ENCODE assay signal across 11 cellular contexts in genomic region chr6:37007340-37008043, GRCh38. TPM values are rescaled to one million over a fixed set of nuclear protein-coding genes. Genes with fewer than 3 reads are reported as not detected.
A peak's percentile ranks its signal among the peaks of the same experiment; 100 is the strongest.
DNase-seq lines count a peak whose midpoint lies in the region; ATAC-seq and TF ChIP-seq lines count a peak whose summit lies in the region.
"Had no signal": no experiment of that assay in that cellular context is flagged by ENCODE, and none has a peak within 500 bp of the region (broad histone marks: within the 10 kb centered on the region; RNA-seq: fewer than 3 reads in every experiment).

No MANE protein-coding gene starts in this region.

- TF ChIP-seq CTCF in OCI-LY3 (IDR thresholded peaks at IDR 0.05; ENCODE audit: low read depth, low read length) (no peak), upper lobe of left lung (IDR thresholded peaks at IDR 0.05) (no peak)

- peak in 1 of 4 donors; percentile 57 for TF ChIP-seq POLR2A in upper lobe of left lung (IDR thresholded peaks at IDR 0.05)

- 65 to 69% methylated on average over 6 to 11 of the region's 12 CpGs for WGBS in upper lobe of left lung, 2 donors

- H3K4me3 ChIP-seq in OCI-LY3 (ENCODE audit: low read length) (peak overlapping the region; percentile 86), upper lobe of left lung (peak overlapping the region; percentile 7 to 54 (median 40))

- peak overlapping the region; percentile 95 for H3K27ac ChIP-seq in OCI-LY3 (ENCODE audit: low read length)
- peak overlapping the region; percentile 48 to 87 (median 60) for H3K27ac ChIP-seq in upper lobe of left lung
- H3K27ac ChIP-seq: brain microvascular endothelial cell had no signal

- peaks cover 66% of the 10 kb centered on the region for H3K79me2 ChIP-seq in OCI-LY3 (ENCODE audit: low read length)

- H3K4me3 Mint-ChIP-seq in activated CD8-positive, alpha-beta memory T cell treated with anti-CD3 and anti-CD28 coated beads, Interleukin-2, amount 10 ng/mL, durations not matched to agents 7 days and 5 days = peak overlapping the region; percentile 62

- H3K27me3 ChIP-seq in OCI-LY3 (ENCODE audit: low read depth, low read length) = no peaks in the 10 kb centered on the region
- H3K27me3 ChIP-seq in upper lobe of left lung = no peaks in the 10 kb centered on the region
- H3K27me3 ChIP-seq: brain microvascular endothelial cell had no signal

- peaks cover 49% of the 10 kb centered on the region for H3K36me3 ChIP-seq in OCI-LY3 (replicated peaks; ENCODE audit: low read depth, low read length)
- no peaks in the 10 kb centered on the region for H3K36me3 ChIP-seq in upper lobe of left lung
- H3K36me3 ChIP-seq: brain microvascular endothelial cell had no signal

- H3K9me3 ChIP-seq in OCI-LY3 (ENCODE audit: insufficient read depth, low read length) (no peaks in the 10 kb centered on the region), upper lobe of left lung (no peaks in the 10 kb centered on the region)

- H3K36me3 Mint-ChIP-seq in activated CD8-positive, alpha-beta memory T cell treated with anti-CD3 and anti-CD28 coated beads, Interleukin-2, amount 10 ng/mL, durations not matched to agents 7 days and 5 days = peaks cover 7% of the 10 kb centered on the region

- no peak overlapping the region for H2AFZ ChIP-seq in OCI-LY3 (ENCODE audit: low read depth, low read length)

- CTCF ChIA-PET in activated CD8-positive, alpha-beta memory T cell treated with anti-CD3 and anti-CD28 coated beads, Interleukin-2, amount 10 ng/mL, durations not matched to agents 7 days and 5 days (lab: Charles Lee) = interaction anchor here (1.1 to 11.0 kb wide), 8 partner anchors 12 to 248 kb away, joined by 3 to 116 read pairs (median 4); partner anchors contain the start of gene C6orf89

- H3K4me1 ChIP-seq in OCI-LY3 (ENCODE audit: low read length) (peaks cover 39% of the 10 kb centered on the region), upper lobe of left lung (no peaks in the 10 kb centered on the region)

- H3K4me1 Mint-ChIP-seq in activated CD8-positive, alpha-beta memory T cell treated with anti-CD3 and anti-CD28 coated beads, Interleukin-2, amount 10 ng/mL, durations not matched to agents 7 days and 5 days = peaks cover 35% of the 10 kb centered on the region

- H3K4me2 ChIP-seq in OCI-LY3 (ENCODE audit: low read length) = peak overlapping the region; percentile 99

- TF ChIP-seq EP300 in upper lobe of left lung (IDR thresholded peaks at IDR 0.05) = no peak

- H3K27me3 Mint-ChIP-seq in activated CD8-positive, alpha-beta memory T cell treated with anti-CD3 and anti-CD28 coated beads, Interleukin-2, amount 10 ng/mL, durations not matched to agents 7 days and 5 days = no peaks in the 10 kb centered on the region

- H3K9me3 Mint-ChIP-seq in activated CD8-positive, alpha-beta memory T cell treated with anti-CD3 and anti-CD28 coated beads, Interleukin-2, amount 10 ng/mL, durations not matched to agents 7 days and 5 days (ENCODE audit: low read depth) = no peaks in the 10 kb centered on the region

- peak; percentile 13 for ATAC-seq in activated CD8-positive, alpha-beta memory T cell treated with anti-CD3 and anti-CD28 coated beads, Interleukin-2, amount 10 ng/mL, durations not matched to agents 7 days and 5 days
- peak; percentile 32 to 73 for ATAC-seq in upper lobe of left lung (ENCODE audit: low FRiP score in 2 of 2)
- no peak for ATAC-seq in HG02571 (IDR thresholded peaks at IDR 0.05; ENCODE audit: unreplicated experiment)

- DNase-seq in activated CD8-positive, alpha-beta memory T cell treated with anti-CD3 and anti-CD28 coated beads, Interleukin-2, amount 10 ng/mL, durations not matched to agents 7 days and 5 days = no peak
- DNase-seq in activated CD8-positive, alpha-beta memory T cell treated with anti-CD3 and anti-CD28 coated beads for 24 hours = no peak
- DNase-seq in hippocampal formation (lab: John Stamatoyannopoulos, UW) (peak; percentile 29 to 34), upper lobe of left lung (peak in 1 of 2 donors; percentile 45), cortex of kidney (lab: John Stamatoyannopoulos, UW) (no peak), NCI-H226 (no peak)
- DNase-seq: brain microvascular endothelial cell, GOT3, NCI-H1694 had no signal

- H3K27ac Mint-ChIP-seq in activated CD8-positive, alpha-beta memory T cell treated with anti-CD3 and anti-CD28 coated beads, Interleukin-2, amount 10 ng/mL, durations not matched to agents 7 days and 5 days = peak overlapping the region; percentile 60

- peak overlapping the region; percentile 99 for H3K9ac ChIP-seq in OCI-LY3 (ENCODE audit: low read length)

- peaks cover 42% of the 10 kb centered on the region for H4K20me1 ChIP-seq in OCI-LY3 (ENCODE audit: insufficient read depth, low read length)

RNA-seq across cellular contexts. Expression of gene FGD2, which starts 2.0 kb away (rescaled TPM):
- total RNA-seq in activated CD8-positive, alpha-beta memory T cell treated with anti-CD3 and anti-CD28 coated beads, Interleukin-2, amount 10 ng/mL, durations not matched to agents 7 days and 5 days = 10 to 100 TPM; 15.6 to 26.3 TPM
- total RNA-seq in upper lobe of left lung = 100 to 1,000 TPM in 3 of 6 donors, 10 to 100 TPM in 3; 50.8 to 204 (median 92.3) TPM

RNA-seq across cellular contexts. Expression of gene MTCH1, which starts 21.5 kb away (rescaled TPM):
- total RNA-seq in activated CD8-positive, alpha-beta memory T cell treated with anti-CD3 and anti-CD28 coated beads, Interleukin-2, amount 10 ng/mL, durations not matched to agents 7 days and 5 days = 100 to 1,000 TPM; 125 to 167 TPM
- 100 to 1,000 TPM; 184 to 283 (median 219) TPM for total RNA-seq in upper lobe of left lung

RNA-seq across cellular contexts. Expression of gene PI16, which starts 53.0 kb away (rescaled TPM):
- 1 to 10 TPM in 1 of 2 experiments, under 1 TPM in 1; 0.37 to 2.0 TPM for total RNA-seq in activated CD8-positive, alpha-beta memory T cell treated with anti-CD3 and anti-CD28 coated beads, Interleukin-2, amount 10 ng/mL, durations not matched to agents 7 days and 5 days
- 10 to 100 TPM in 1 of 6 donors, 1 to 10 TPM in 3, under 1 TPM in 1, not detected in 1; 0.44 to 78.9 (median 4.7) TPM for total RNA-seq in upper lobe of left lung

Comparison
In these comparisons a context has a peak if more than half of its experiments do, and no peak if none do; other contexts are left out.
1. DNase-seq: peak in hippocampal formation (2 of 2); none in activated CD8-positive, alpha-beta memory T cell treated with anti-CD3 and anti-CD28 coated beads, Interleukin-2, amount 10 ng/mL, durations not matched to agents 7 days and 5 days (single experiment), activated CD8-positive, alpha-beta memory T cell treated with anti-CD3 and anti-CD28 coated beads for 24 hours (single experiment), cortex of kidney (single experiment) and NCI-H226 (single experiment).